In genomic region chr20:62702886-62703852, GRCh38 we compare ENCODE assay signal across 8 cellular contexts. TPM values are rescaled to one million over a fixed set of nuclear protein-coding genes. Genes with fewer than 3 reads are reported as not detected.
DNase-seq lines count a peak whose midpoint lies in the region; ATAC-seq and TF ChIP-seq lines count a peak whose summit lies in the region.

No MANE protein-coding gene starts in this region.

- CTCF ChIA-PET in HEK293 (lab: Yijun Ruan, JAX), result interaction anchor here (0.8 to 1.5 kb wide), 2 partner anchors 88 to 105 kb away, joined by 4 read pairs; no protein-coding TSS in a partner anchor

- intact Hi-C loops in vagina (cut with DNase I), result no loop called here

- H3K27ac ChIP-seq in HEK293 (ENCODE audit: extremely low read depth, low read depth, low read length) (no peak overlapping the region; the same call in 1 of the 2 replicates), vagina (no peak overlapping the region)

- peak; percentile 92 for DNase-seq in AG08396 (ENCODE audit: low spot score)
- peak; percentile 88 for DNase-seq in SW480 (ENCODE audit: low spot score)
- DNase-seq in fibroblast of the conjunctiva (ENCODE audit: low read depth), result peak; percentile 77
- no peak for DNase-seq in occipital lobe (lab: John Stamatoyannopoulos, UW)
- no peak for DNase-seq in vagina (ENCODE audit: extremely low spot score in 2 of 2)

- TF ChIP-seq CTCF in HEK293 (tag by site-specific recombination; IDR thresholded peaks at IDR 0.05) (0 out of 2 replicates have a peak, but pooled peaks have one; percentile 8), vagina (IDR thresholded peaks at IDR 0.05) (no peak)

- H3K9me3 ChIP-seq in HEK293 (ENCODE audit: control insufficient read depth, insufficient read depth, low read depth, low read length) (no peaks in the 10 kb centered on the region), vagina (no peaks in the 10 kb centered on the region)

- H3K27me3 ChIP-seq in vagina, result peaks cover under 1% of the 10 kb centered on the region

- no peak for ATAC-seq in HG03378 (IDR thresholded peaks at IDR 0.05; ENCODE audit: unreplicated experiment)
- ATAC-seq in GM18868 (IDR thresholded peaks at IDR 0.05; ENCODE audit: unreplicated experiment), result no peak

- TF ChIP-seq POLR2A in vagina (IDR thresholded peaks at IDR 0.05), result no peak

- POLR2A ChIA-PET in HEK293 (lab: Yijun Ruan, JAX), result interaction anchor here (1.1 to 1.7 kb wide), 2 partner anchors 61 to 91 kb away, joined by 3 to 5 read pairs; partner anchors contain the start of gene SLCO4A1

- H3K4me3 ChIP-seq in HEK293 (ENCODE audit: low read depth, low read length) (no peak overlapping the region), vagina (no peak overlapping the region)

- H3K4me1 ChIP-seq in HEK293 (ENCODE audit: control insufficient read depth, insufficient read depth, low read length) (peaks cover 15% of the 10 kb centered on the region), vagina (peaks cover 8% of the 10 kb centered on the region)

- H3K36me3 ChIP-seq in HEK293 (ENCODE audit: control insufficient read depth in 2 of 2, insufficient read depth in 1 of 2, low read length in 2 of 2) (no peaks in the 10 kb centered on the region), vagina (no peaks in the 10 kb centered on the region)

TF ChIP-seq in HEK293, 187 proteins besides CTCF, POLR2A, EP300 and RAD21:
- TF ChIP-seq ZBTB48 (tag by site-specific recombination; IDR thresholded peaks at IDR 0.05) (peak; percentile 71; the same call in 1 of the 2 replicates), GFI1B (tag by site-specific recombination; IDR thresholded peaks at IDR 0.05) (no peak), ZNF629 (tag by site-specific recombination; IDR thresholded peaks at IDR 0.05) (0 out of 2 replicates have a peak, but pooled peaks have one; percentile 42), ZEB2 (tag by site-specific recombination; IDR thresholded peaks at IDR 0.05) (peak; percentile 48), KLF17 (tag by site-specific recombination; IDR thresholded peaks at IDR 0.05) (0 out of 2 replicates have a peak, but pooled peaks have one; percentile 43), ZNF664 (tag by site-specific recombination; IDR thresholded peaks at IDR 0.05) (no peak), GLIS1 (tag by site-specific recombination; IDR thresholded peaks at IDR 0.05) (peak; percentile 51; the same call in 1 of the 2 replicates), ZNF366 (tag by site-specific recombination; conservative IDR thresholded peaks at IDR 0.05) (no peak), PBX3 (CRISPR knock-in tag; IDR thresholded peaks at IDR 0.05) (no peak), ZIC2 (tag by site-specific recombination; IDR thresholded peaks at IDR 0.05) (peak; percentile 37; the same call in 1 of the 2 replicates), SCRT2 (tag by site-specific recombination; IDR thresholded peaks at IDR 0.05) (peak; percentile 88)

RNA-seq across cellular contexts. Expression of gene NTSR1, which starts 5.5 kb away (rescaled TPM):
- total RNA-seq in occipital lobe (6.7 TPM), vagina (0.49 TPM)

Comparison
In these comparisons a context has a peak if more than half of its experiments do, and no peak if none do; other contexts are left out.
1. DNase-seq: peak in AG08396 (single experiment), SW480 (single experiment) and fibroblast of the conjunctiva (single experiment); none in occipital lobe (single experiment) and vagina (0 of 2).